8 cellular contexts compared by ENCODE assay signal in the genomic region with DNA sequence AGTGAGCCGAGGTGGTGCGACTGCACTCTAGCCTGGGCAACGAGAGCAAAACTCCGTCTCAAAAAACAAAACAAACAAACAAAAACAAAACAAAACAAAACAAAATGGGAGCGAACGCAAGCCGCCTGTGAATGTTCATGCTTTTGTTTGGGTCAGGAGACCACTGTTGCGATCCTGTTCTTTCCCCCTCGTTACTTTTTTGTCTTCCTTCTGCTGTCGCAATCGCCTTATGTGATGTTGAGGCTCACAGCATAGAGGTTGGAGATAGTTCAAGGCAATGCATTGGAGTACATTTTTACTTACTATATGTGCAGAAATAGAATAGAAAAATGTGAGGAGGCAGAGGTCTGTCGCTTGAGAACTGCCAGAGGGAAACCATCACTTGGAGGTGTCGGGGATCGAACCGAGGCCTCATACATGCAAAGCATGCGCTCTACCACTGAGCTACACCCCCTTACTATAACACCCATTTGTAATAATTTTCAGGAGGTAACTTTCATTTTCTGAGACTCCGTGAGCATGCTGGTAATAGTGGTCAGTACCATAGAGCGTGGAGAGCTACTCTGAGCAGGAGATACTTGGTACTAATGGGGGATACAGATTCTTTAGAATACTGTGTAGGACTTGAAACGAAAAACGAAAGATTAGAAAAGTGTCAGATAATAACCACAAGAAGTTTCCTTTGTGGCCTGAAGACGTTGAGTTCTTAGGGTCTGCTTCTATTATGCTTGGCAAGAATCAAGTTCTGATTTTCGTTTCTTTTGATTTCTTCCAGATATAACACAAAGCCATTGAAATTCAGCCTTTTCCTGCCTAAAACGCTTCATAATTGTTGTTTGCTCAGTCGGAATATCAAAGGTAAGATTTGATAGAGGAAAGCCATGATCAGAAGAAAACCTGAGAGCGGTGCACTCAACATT.
DNase-seq lines count a peak whose midpoint lies in the region; ATAC-seq and TF ChIP-seq lines count a peak whose summit lies in the region.

No MANE protein-coding gene starts in this region.

- H3K4me3 ChIP-seq in HEK293 (ENCODE audit: low read depth, low read length) (peak overlapping the region; percentile 30), PC-3 (ENCODE audit: low read length) (peak overlapping the region; percentile 56), fibroblast of lung (replicated peaks in 1 of 4; ENCODE audit: control extremely low read depth in 1 of 4, insufficient read depth in 1 of 4, low read depth in 3 of 4, low read length in 4 of 4) (peak overlapping the region in 2 of 4 experiments; percentile 8 to 46), trophoblast cell (ENCODE audit: low read depth, low read length) (no peak overlapping the region)

- no peak overlapping the region for H3K14ac ChIP-seq in trophoblast cell (ENCODE audit: low read length)

- peak overlapping the region; percentile 25; the same call in 1 of the 2 replicates for H3K27ac ChIP-seq in HEK293 (ENCODE audit: extremely low read depth, low read depth, low read length)
- H3K27ac ChIP-seq in PC-3 (ENCODE audit: low read length) = no peak overlapping the region
- no peak overlapping the region for H3K27ac ChIP-seq in fibroblast of lung (ENCODE audit: insufficient read depth, low read length)
- no peak overlapping the region for H3K27ac ChIP-seq in trophoblast cell (ENCODE audit: low read depth, low read length)

- peaks cover 5% of the 10 kb centered on the region; the same call in 1 of the 2 replicates for H3K27me3 ChIP-seq in PC-3 (ENCODE audit: low read length)
- no peaks in the 10 kb centered on the region for H3K27me3 ChIP-seq in fibroblast of lung (ENCODE audit: control insufficient read depth, insufficient read depth, low read length)
- peaks cover 2% of the 10 kb centered on the region for H3K27me3 ChIP-seq in trophoblast cell (ENCODE audit: insufficient read depth, low read length)

- no peak overlapping the region for H3K23ac ChIP-seq in trophoblast cell (ENCODE audit: low read length)

- H4K8ac ChIP-seq in trophoblast cell (ENCODE audit: low read depth, low read length) = no peak overlapping the region

- DNase-seq in Calu3 (peak; percentile 62), PC-3 (peak; percentile 51), fibroblast of lung (ENCODE audit: low read depth in 2 of 2) (peak; percentile 34 to 63), NOMO-1 treated with dmso at 0.1 percent for 144 hours (lab: John Stamatoyannopoulos, UW; ENCODE audit: unreplicated experiment) (no peak), trophoblast cell (no peak), DMS79 (lab: John Stamatoyannopoulos, UW) (no peak)

- H3K9me2 ChIP-seq in PC-3 (replicated peaks; ENCODE audit: low read length) = no peaks in the 10 kb centered on the region

- H2BK120ac ChIP-seq in trophoblast cell (ENCODE audit: insufficient read depth, low read length, poor library complexity) = no peak overlapping the region

- H3K9me3 ChIP-seq in HEK293 (ENCODE audit: control insufficient read depth, insufficient read depth, low read depth, low read length) (no peaks in the 10 kb centered on the region), PC-3 (ENCODE audit: low read length) (no peaks in the 10 kb centered on the region), fibroblast of lung (ENCODE audit: control insufficient read depth, insufficient read depth, low read depth, low read length) (no peaks in the 10 kb centered on the region), trophoblast cell (ENCODE audit: insufficient read depth, low read depth, low read length) (no peaks in the 10 kb centered on the region)

- WGBS in trophoblast cell (ENCODE audit: extremely low coverage, insufficient coverage, insufficient read length) = no CpG with 5 or more reads among the region's 25 CpGs

- no peaks in the 10 kb centered on the region for H3K4me1 ChIP-seq in HEK293 (ENCODE audit: control insufficient read depth, insufficient read depth, low read length)
- no peaks in the 10 kb centered on the region for H3K4me1 ChIP-seq in PC-3 (ENCODE audit: insufficient read depth, low read length)
- no peaks in the 10 kb centered on the region for H3K4me1 ChIP-seq in fibroblast of lung (ENCODE audit: control insufficient read depth, extremely low read depth, insufficient read depth, low read length)
- no peaks in the 10 kb centered on the region for H3K4me1 ChIP-seq in trophoblast cell (ENCODE audit: control insufficient read depth in 1 of 2, insufficient read depth in 2 of 2, low read length in 2 of 2)

- H3K9ac ChIP-seq in PC-3 (ENCODE audit: low read length) (no peak overlapping the region), fibroblast of lung (ENCODE audit: insufficient read depth, low read length) (no peak overlapping the region), trophoblast cell (ENCODE audit: low read length) (no peak overlapping the region)

- peaks cover 20% of the 10 kb centered on the region for H3K4me1 Mint-ChIP-seq in Calu3 (ENCODE audit: low read depth, unreplicated experiment)

- H3K36me3 Mint-ChIP-seq in Calu3 (ENCODE audit: insufficient read depth, unreplicated experiment) = peaks cover 17% of the 10 kb centered on the region

- H3K79me1 ChIP-seq in trophoblast cell (ENCODE audit: low read length) = no peaks in the 10 kb centered on the region

- BruUV-seq in Calu3 (replicated peaks; lab: Mats Ljungman, UMichigan) (no TSS peak), PC-3 (replicated peaks; lab: Mats Ljungman, UMichigan) (no TSS peak)

- H2BK5ac ChIP-seq in trophoblast cell (ENCODE audit: low read depth, low read length, poor library complexity) = no peak overlapping the region

- peak overlapping the region; percentile 67 for H3K4me3 Mint-ChIP-seq in Calu3 (ENCODE audit: low read depth, unreplicated experiment)

- intact Hi-C loops in Calu3 (cut with micrococcal nuclease; ENCODE audit: unreplicated experiment) (loop anchor here (10.0 kb wide), 1 partner anchor 198 kb away; no protein-coding TSS in a partner anchor), PC-3 (cut with micrococcal nuclease) (no loop called here)

- peak overlapping the region; percentile 81 for H3K27ac Mint-ChIP-seq in Calu3 (ENCODE audit: unreplicated experiment)

- POLR2A ChIA-PET in HEK293 (lab: Yijun Ruan, JAX) = interaction anchor here (0.6 to 1.1 kb wide), 5 partner anchors 9 to 798 kb away, joined by 3 to 8 read pairs (median 3); no protein-coding TSS in a partner anchor
- POLR2A ChIA-PET in PC-3 (lab: Charles Lee; ENCODE audit: unreplicated experiment) = no interaction called here

- no peaks in the 10 kb centered on the region for H3K27me3 Mint-ChIP-seq in Calu3 (ENCODE audit: unreplicated experiment)

- H2BK12ac ChIP-seq in trophoblast cell (ENCODE audit: low read length) = no peak overlapping the region

- H2AFZ ChIP-seq in PC-3 (ENCODE audit: low read length) = peak overlapping the region; percentile 73
- no peak overlapping the region for H2AFZ ChIP-seq in fibroblast of lung (ENCODE audit: low read length)
- no peak overlapping the region for H2AFZ ChIP-seq in trophoblast cell (ENCODE audit: insufficient read depth, low read length, poor library complexity)

- H3K36me3 ChIP-seq in HEK293 (ENCODE audit: control insufficient read depth in 2 of 2, insufficient read depth in 1 of 2, low read length in 2 of 2) (no peaks in the 10 kb centered on the region), PC-3 (ENCODE audit: low read depth, low read length) (no peaks in the 10 kb centered on the region), fibroblast of lung (ENCODE audit: control insufficient read depth, insufficient read depth, low read length) (no peaks in the 10 kb centered on the region), trophoblast cell (ENCODE audit: control insufficient read depth in 1 of 2, insufficient read depth in 2 of 2, low read length in 2 of 2) (no peaks in the 10 kb centered on the region)

- H3K79me2 ChIP-seq in PC-3 (ENCODE audit: low read length) (no peaks in the 10 kb centered on the region), fibroblast of lung (ENCODE audit: control insufficient read depth, insufficient read depth, low read length) (no peaks in the 10 kb centered on the region), trophoblast cell (ENCODE audit: control insufficient read depth, insufficient read depth, low read length, poor library complexity) (no peaks in the 10 kb centered on the region)

- no peak overlapping the region for H4K12ac ChIP-seq in trophoblast cell (ENCODE audit: low read depth, low read length)

- no peak overlapping the region for H3K18ac ChIP-seq in trophoblast cell (ENCODE audit: low read length)

- H3K4me2 ChIP-seq in PC-3 (ENCODE audit: low read length) = peak overlapping the region; percentile 76
- H3K4me2 ChIP-seq in fibroblast of lung (ENCODE audit: extremely low read depth, insufficient read depth, low read length) = no peak overlapping the region
- H3K4me2 ChIP-seq in trophoblast cell (ENCODE audit: low read length) = no peak overlapping the region

- peak; percentile 48; the same call in 1 of the 2 replicates for ATAC-seq in PC-3
- ATAC-seq in GM18873 (IDR thresholded peaks at IDR 0.05; ENCODE audit: low FRiP score, unreplicated experiment) = no peak

- no peaks in the 10 kb centered on the region for H3K9me3 Mint-ChIP-seq in Calu3 (ENCODE audit: low read depth, unreplicated experiment)

- H2AK5ac ChIP-seq in trophoblast cell (ENCODE audit: low read length) = no peak overlapping the region

- TF ChIP-seq CTCF in Calu3 (IDR thresholded peaks at IDR 0.05; ENCODE audit: unreplicated experiment) (no peak), HEK293 (tag by site-specific recombination; IDR thresholded peaks at IDR 0.05) (no peak), PC-3 (conservative IDR thresholded peaks at IDR 0.05; ENCODE audit: low read depth, low read length) (no peak), fibroblast of lung (conservative IDR thresholded peaks at IDR 0.05 in 1 of 2, IDR thresholded peaks at IDR 0.05 in 1 of 2; ENCODE audit: low read depth in 1 of 2, low read length in 2 of 2) (no peak)

- H4K20me1 ChIP-seq in PC-3 (ENCODE audit: low read length) = no peaks in the 10 kb centered on the region
- no peaks in the 10 kb centered on the region for H4K20me1 ChIP-seq in fibroblast of lung (ENCODE audit: control insufficient read depth, extremely low read depth, insufficient read depth, low read length)

- no peaks in the 10 kb centered on the region for H3F3A ChIP-seq in PC-3 (ENCODE audit: low read length, unreplicated experiment)

- H4K91ac ChIP-seq in trophoblast cell (ENCODE audit: low read depth, low read length) = no peak overlapping the region

- no peak overlapping the region for H3K4ac ChIP-seq in trophoblast cell (ENCODE audit: low read depth, low read length)

- CTCF ChIA-PET in Calu3 (lab: Charles Lee) (interaction anchor here (0.5 to 1.4 kb wide), 4 partner anchors 8 to 790 kb away, joined by 3 to 11 read pairs (median 6); no protein-coding TSS in a partner anchor), HEK293 (lab: Yijun Ruan, JAX) (interaction anchor here (0.6 to 1.0 kb wide), 3 partner anchors 93 to 214 kb away, joined by 3 to 5 read pairs (median 3); no protein-coding TSS in a partner anchor), PC-3 (lab: Charles Lee) (no interaction called here)

TF ChIP-seq in HEK293, 187 proteins besides CTCF, POLR2A, EP300 and RAD21 (continues in another document):
- no peak for TF ChIP-seq ZNF146 (tag by site-specific recombination; IDR thresholded peaks at IDR 0.05)
- peak; percentile 28; the same call in 1 of the 2 replicates for TF ChIP-seq ZNF501 (tag by site-specific recombination; IDR thresholded peaks at IDR 0.05)
- no peak for TF ChIP-seq SCRT1 (tag by site-specific recombination; IDR thresholded peaks at IDR 0.05; ENCODE audit: borderline replicate concordance)

Comparison
In these comparisons a context has a peak if more than half of its experiments do, and no peak if none do; other contexts are left out.
1. DNase-seq: peak in Calu3 (single experiment), PC-3 (single experiment) and fibroblast of lung (2 of 2); none in NOMO-1 treated with dmso at 0.1 percent for 144 hours (single experiment), trophoblast cell (0 of 2) and DMS79 (single experiment).